9 cellular contexts compared by ENCODE assay signal in the genomic region with DNA sequence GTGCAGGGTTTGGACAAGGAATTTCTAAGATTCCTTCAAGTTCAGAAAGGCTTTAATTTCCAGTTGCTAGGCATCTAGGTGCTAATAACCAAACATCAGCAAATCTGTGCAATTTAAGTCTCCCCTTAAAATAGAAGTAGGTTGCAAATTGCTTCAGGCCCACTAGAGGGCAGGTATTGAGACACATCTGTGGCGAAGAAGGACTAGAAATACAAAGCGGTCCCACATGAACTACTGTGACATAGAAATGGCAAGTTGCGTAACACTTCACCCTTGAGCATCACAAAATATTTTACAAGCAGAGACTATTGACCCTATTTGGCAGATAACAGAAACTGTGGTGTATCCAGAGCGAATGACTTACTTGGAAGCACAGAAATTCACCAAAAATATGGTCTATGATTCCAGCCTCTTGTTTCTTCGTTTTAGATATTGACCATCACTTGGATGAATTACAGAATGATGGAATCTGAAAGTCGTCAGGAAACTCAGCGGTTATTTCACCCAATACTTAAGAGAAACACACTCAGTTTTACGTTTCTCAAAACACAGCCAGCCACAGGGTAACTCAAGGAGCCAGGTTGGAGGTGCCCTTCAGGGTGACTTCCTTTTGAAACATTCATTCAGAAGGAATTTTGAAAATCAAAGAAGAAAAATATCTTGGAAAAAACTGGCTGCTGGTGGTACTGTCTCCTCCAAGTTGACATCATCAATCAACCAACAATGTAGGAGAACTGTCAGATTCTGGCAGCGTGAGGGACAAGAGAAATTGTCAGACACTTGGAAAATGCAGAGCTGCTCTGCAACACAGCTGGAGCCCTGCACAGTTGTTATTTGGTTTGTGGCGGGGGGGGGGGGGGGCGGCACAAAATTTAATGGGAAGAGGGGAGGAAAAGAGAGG.
DNase-seq lines count a peak whose midpoint lies in the region; ATAC-seq and TF ChIP-seq lines count a peak whose summit lies in the region.
"Had no signal": no experiment of that assay in that cellular context is flagged by ENCODE, and none has a peak within 500 bp of the region (broad histone marks: within the 10 kb centered on the region; RNA-seq: fewer than 3 reads in every experiment).

No MANE protein-coding gene starts in this region.

- H3K27me3 ChIP-seq in Panc1 (ENCODE audit: control insufficient read depth, insufficient read depth, low read length) (peaks cover 4% of the 10 kb centered on the region; the same call in 1 of the 2 replicates), hepatocyte (no peaks in the 10 kb centered on the region), Peyer's patch (no peaks in the 10 kb centered on the region)
- H3K27me3 ChIP-seq: BLaER1 had no signal

- H3K27ac ChIP-seq in HEK293 (ENCODE audit: extremely low read depth, low read depth, low read length) (no peak overlapping the region), Panc1 (ENCODE audit: low read length) (no peak overlapping the region), hepatocyte (no peak overlapping the region), Peyer's patch (no peak overlapping the region)
- H3K27ac ChIP-seq: BLaER1 had no signal

- no peak overlapping the region for H2AFZ ChIP-seq in hepatocyte

- TF ChIP-seq POLR2A in Peyer's patch (IDR thresholded peaks at IDR 0.05): no peak

- no peak overlapping the region for H3K4me3 ChIP-seq in HEK293 (ENCODE audit: low read depth, low read length)
- no peak overlapping the region for H3K4me3 ChIP-seq in Panc1 (ENCODE audit: low read depth in 2 of 2, low read length in 2 of 2)
- H3K4me3 ChIP-seq in hepatocyte: no peak overlapping the region
- H3K4me3 ChIP-seq in Peyer's patch: no peak overlapping the region
- H3K4me3 ChIP-seq: BLaER1 had no signal

- ATAC-seq in Panc1 (no peak), GM21423 (IDR thresholded peaks at IDR 0.05; ENCODE audit: unreplicated experiment) (no peak)

- in situ Hi-C loops in Panc1 (cut with HindIII; ENCODE audit: low pct_unique_long_range_greater_than_20kb, low sequenced_read_pairs): no loop called here

- H3K4me1 ChIP-seq in HEK293 (ENCODE audit: control insufficient read depth, insufficient read depth, low read length) (no peaks in the 10 kb centered on the region), Panc1 (ENCODE audit: control insufficient read depth, insufficient read depth, low read length) (no peaks in the 10 kb centered on the region), hepatocyte (ENCODE audit: insufficient read depth) (no peaks in the 10 kb centered on the region), Peyer's patch (no peaks in the 10 kb centered on the region)
- H3K4me1 ChIP-seq: BLaER1 had no signal

- no peaks in the 10 kb centered on the region for H3K9me3 ChIP-seq in HEK293 (ENCODE audit: control insufficient read depth, insufficient read depth, low read depth, low read length)
- no peaks in the 10 kb centered on the region for H3K9me3 ChIP-seq in Panc1 (ENCODE audit: control insufficient read depth, insufficient read depth, low read depth, low read length)
- H3K9me3 ChIP-seq in hepatocyte (ENCODE audit: low read depth): no peaks in the 10 kb centered on the region
- H3K9me3 ChIP-seq in Peyer's patch: no peaks in the 10 kb centered on the region
- H3K9me3 ChIP-seq: BLaER1 had no signal

- BruUV-seq in Panc1 (replicated peaks; lab: Mats Ljungman, UMichigan): no TSS peak

- H3K36me3 ChIP-seq in HEK293 (ENCODE audit: control insufficient read depth in 2 of 2, insufficient read depth in 1 of 2, low read length in 2 of 2) (no peaks in the 10 kb centered on the region), Panc1 (ENCODE audit: control insufficient read depth, insufficient read depth, low read length) (no peaks in the 10 kb centered on the region), hepatocyte (replicated peaks; ENCODE audit: insufficient read depth, low read depth) (no peaks in the 10 kb centered on the region), Peyer's patch (no peaks in the 10 kb centered on the region)
- H3K36me3 ChIP-seq: BLaER1 had no signal

- CTCF ChIA-PET in HEK293 (lab: Yijun Ruan, JAX): interaction anchor here (0.8 to 1.1 kb wide), 5 partner anchors 8 to 576 kb away, joined by 3 to 4 read pairs (median 3); no protein-coding TSS in a partner anchor
- CTCF ChIA-PET in Panc1 (lab: Charles Lee): interaction anchor here (0.5 kb wide), 1 partner anchor 1444 kb away, joined by 3 read pairs; no protein-coding TSS in a partner anchor

- 69% methylated on average over 11 of the region's 11 CpGs for WGBS in hepatocyte (ENCODE audit: low lambda C conversion rate, missing lambda C conversion rate)

- intact Hi-C loops in Panc1 (cut with micrococcal nuclease; ENCODE audit: unreplicated experiment): no loop called here

- no peak overlapping the region for H3K4me2 ChIP-seq in hepatocyte
- H3K4me2 ChIP-seq: BLaER1 had no signal

- no peaks in the 10 kb centered on the region for H4K20me1 ChIP-seq in hepatocyte (ENCODE audit: insufficient read depth, poor library complexity, severe bottlenecking)
- H4K20me1 ChIP-seq: BLaER1 had no signal

- TF ChIP-seq CTCF in HEK293 (tag by site-specific recombination; IDR thresholded peaks at IDR 0.05) (no peak), Panc1 (IDR thresholded peaks at IDR 0.05) (peak; percentile 63), hepatocyte (IDR thresholded peaks at IDR 0.05; ENCODE audit: poor library complexity) (peak; percentile 58), Peyer's patch (IDR thresholded peaks at IDR 0.05) (peak in 1 of 6 experiments; percentile 11)

- no peaks in the 10 kb centered on the region for H3K9me2 ChIP-seq in hepatocyte (replicated peaks; ENCODE audit: insufficient read depth)

- peak in 2 of 3 experiments; percentile 9 to 36 for DNase-seq in NCI-H1417 (lab: John Stamatoyannopoulos, UW)
- DNase-seq in NCI-H1417 treated with DMSO at 0.1 percent for 48 hours (lab: John Stamatoyannopoulos, UW): no peak
- DNase-seq in Panc1 (ENCODE audit: low read depth, low spot score): no peak
- peak; percentile 54 for DNase-seq in hepatocyte (ENCODE audit: low spot score)
- no peak for DNase-seq in Peyer's patch
- DNase-seq in cerebellum (ENCODE audit: low spot score): no peak

- POLR2A ChIA-PET in HEK293 (lab: Yijun Ruan, JAX): interaction anchor here (0.7 kb wide), 1 partner anchor 685 kb away, joined by 5 read pairs; no protein-coding TSS in a partner anchor
- POLR2A ChIA-PET in Panc1 (lab: Charles Lee): no interaction called here

- H3K79me2 ChIP-seq in hepatocyte: no peaks in the 10 kb centered on the region

TF ChIP-seq in HEK293, 187 proteins besides CTCF, POLR2A, EP300 and RAD21:
- TF ChIP-seq ZNF132 (tag by site-specific recombination; IDR thresholded peaks at IDR 0.05; ENCODE audit: borderline replicate concordance) (no peak), MZF1 (tag by site-specific recombination; IDR thresholded peaks at IDR 0.05; ENCODE audit: borderline replicate concordance) (no peak), MYNN (tag by site-specific recombination; IDR thresholded peaks at IDR 0.05; ENCODE audit: borderline replicate concordance) (no peak), ZNF654 (tag by site-specific recombination; IDR thresholded peaks at IDR 0.05; ENCODE audit: low read depth) (peak; percentile 14; the same call in 1 of the 2 replicates), ZNF133 (tag by site-specific recombination; IDR thresholded peaks at IDR 0.05) (peak; percentile 65), ZNF658 (tag by site-specific recombination; IDR thresholded peaks at IDR 0.05) (no peak), SALL2 (tag by site-specific recombination; IDR thresholded peaks at IDR 0.05; ENCODE audit: borderline replicate concordance) (no peak), ZNF623 (tag by site-specific recombination; IDR thresholded peaks at IDR 0.05) (no peak)
- TF ChIP-seq, protein P1, sequence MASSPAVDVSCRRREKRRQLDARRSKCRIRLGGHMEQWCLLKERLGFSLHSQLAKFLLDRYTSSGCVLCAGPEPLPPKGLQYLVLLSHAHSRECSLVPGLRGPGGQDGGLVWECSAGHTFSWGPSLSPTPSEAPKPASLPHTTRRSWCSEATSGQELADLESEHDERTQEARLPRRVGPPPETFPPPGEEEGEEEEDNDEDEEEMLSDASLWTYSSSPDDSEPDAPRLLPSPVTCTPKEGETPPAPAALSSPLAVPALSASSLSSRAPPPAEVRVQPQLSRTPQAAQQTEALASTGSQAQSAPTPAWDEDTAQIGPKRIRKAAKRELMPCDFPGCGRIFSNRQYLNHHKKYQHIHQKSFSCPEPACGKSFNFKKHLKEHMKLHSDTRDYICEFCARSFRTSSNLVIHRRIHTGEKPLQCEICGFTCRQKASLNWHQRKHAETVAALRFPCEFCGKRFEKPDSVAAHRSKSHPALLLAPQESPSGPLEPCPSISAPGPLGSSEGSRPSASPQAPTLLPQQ (tag by site-specific recombination; IDR thresholded peaks at IDR 0.05): 0 out of 2 replicates have a peak, but pooled peaks have one; percentile 25

Comparison
In these comparisons a context has a peak if more than half of its experiments do, and no peak if none do; other contexts are left out.
1. DNase-seq: peak in NCI-H1417 (2 of 3) and hepatocyte (single experiment); none in NCI-H1417 treated with DMSO at 0.1 percent for 48 hours (single experiment), Panc1 (single experiment), Peyer's patch (0 of 3) and cerebellum (single experiment).